Comparison of ENCODE assay signal across 22 cellular contexts in the genomic region with DNA sequence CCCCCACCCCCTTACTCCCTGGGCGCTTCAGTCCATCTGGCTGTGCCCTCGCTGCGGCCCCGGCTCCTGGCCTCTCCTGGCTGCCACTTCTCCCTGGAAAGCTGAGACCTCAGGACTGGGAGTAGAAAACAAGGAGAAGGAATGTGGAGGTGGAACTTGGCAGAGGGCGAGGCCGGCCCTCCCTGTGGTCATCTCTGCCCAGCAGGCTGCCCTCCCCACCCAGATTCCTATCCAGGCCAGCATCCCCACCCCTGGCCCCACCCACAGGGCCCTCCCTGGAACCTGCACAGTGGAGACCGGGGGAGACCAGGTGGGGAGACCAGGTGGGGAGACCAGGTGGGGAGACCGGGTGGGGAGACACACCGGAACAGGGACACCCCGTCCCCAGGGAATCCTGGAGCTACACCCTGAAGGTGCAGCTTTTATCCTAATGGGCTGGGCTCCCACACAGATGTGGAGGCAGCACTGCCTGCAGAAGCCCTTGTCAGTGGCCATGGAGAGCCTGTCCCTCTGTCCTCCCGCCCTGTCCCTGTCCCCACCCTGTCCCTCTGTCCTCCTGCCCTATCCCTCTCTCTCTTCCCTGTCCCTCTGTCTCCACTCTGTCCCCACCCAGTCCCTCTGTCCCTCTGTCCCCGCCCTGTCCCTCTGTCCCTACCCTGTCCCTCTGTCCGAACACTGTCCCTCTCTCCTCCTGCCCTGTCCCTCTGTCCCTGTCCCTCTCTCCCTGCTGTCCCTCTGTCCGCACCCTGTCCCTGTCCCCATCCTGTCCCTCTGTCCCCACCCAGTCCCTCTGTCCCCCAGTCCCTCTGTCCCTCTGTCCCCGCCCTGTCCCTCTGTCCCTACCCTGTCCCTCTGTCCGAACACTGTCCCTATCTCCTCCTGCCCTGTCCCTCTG.
DNase-seq lines count a peak whose midpoint lies in the region; ATAC-seq and FAIRE-seq lines count a peak whose summit lies in the region.
"Had no signal": no experiment of that assay in that cellular context is flagged by ENCODE, and none has a peak within 500 bp of the region (broad histone marks: within the 10 kb centered on the region; RNA-seq: fewer than 3 reads in every experiment).

No MANE protein-coding gene starts in this region.

- H3K9ac ChIP-seq in BLaER1 = no peak overlapping the region

- FAIRE-seq in small intestine (lab: Jason Lieb, UNC) = no peak
- FAIRE-seq: GM12892 had no signal

- ATAC-seq in GM19035 (IDR thresholded peaks at IDR 0.05; ENCODE audit: unreplicated experiment) (no peak), HG02571 (IDR thresholded peaks at IDR 0.05; ENCODE audit: unreplicated experiment) (no peak), GM19467 (IDR thresholded peaks at IDR 0.05; ENCODE audit: unreplicated experiment) (no peak)
- ATAC-seq: heart left ventricle, right lobe of liver, T-helper 17 cell had no signal

- peaks cover 57% of the 10 kb centered on the region for H3K4me1 ChIP-seq in BLaER1
- no peaks in the 10 kb centered on the region for H3K4me1 ChIP-seq in small intestine (ENCODE audit: control insufficient read depth in 2 of 2, insufficient read depth in 1 of 2, low read depth in 1 of 2, low read length in 1 of 2)
- H3K4me1 ChIP-seq: adrenal gland, right lobe of liver had no signal

- H4K20me1 ChIP-seq in BLaER1 = peaks cover 50% of the 10 kb centered on the region

- H3K27me3 ChIP-seq in BLaER1 = no peaks in the 10 kb centered on the region; the same call in 1 of the 2 replicates
- no peaks in the 10 kb centered on the region for H3K27me3 ChIP-seq in small intestine (ENCODE audit: control insufficient read depth in 2 of 2, insufficient read depth in 2 of 2, low read length in 2 of 2)
- H3K27me3 ChIP-seq: adrenal gland, right lobe of liver had no signal

- 52 to 74% (median 62%) methylated on average over 14 to 16 of the region's 16 CpGs for WGBS in small intestine, 3 donors

- H3K4me3 ChIP-seq in BLaER1 (no peak overlapping the region), small intestine (ENCODE audit: low read depth in 1 of 2, low read length in 2 of 2) (no peak overlapping the region)
- H3K4me3 ChIP-seq: adrenal gland, heart left ventricle, right lobe of liver had no signal

- H3K4me2 ChIP-seq in BLaER1 = peak overlapping the region; percentile 41; the same call in 1 of the 2 replicates

- DNase-seq in HS-27A (ENCODE audit: low read depth) (peak; percentile 27), amniotic epithelial cell (ENCODE audit: low read depth) (peak; percentile 39), mesenteric fat pad (ENCODE audit: low spot score) (peak; percentile 76), small intestine (no peak)
- DNase-seq: activated B cell treated with CpG ODN at 0.5 μM for 24 hours; activated CD8-positive, alpha-beta memory T cell treated with anti-CD3 and anti-CD28 coated beads for 24 hours; adrenal gland; central memory CD4-positive, alpha-beta T cell; COR-L47; H7; NCI-H146; NCI-H2227 treated with DMSO at 0.1 percent for 48 hours; right lobe of liver; SHP77; stimulated activated CD4-positive, alpha-beta T cell treated with anti-CD3 and anti-CD28 coated beads, Interleukin-2, amount 100 ng/mL, for 48 hours; T-helper 17 cell had no signal

- H3K9me3 ChIP-seq in BLaER1 (no peaks in the 10 kb centered on the region), small intestine (ENCODE audit: control insufficient read depth, low read depth) (no peaks in the 10 kb centered on the region)
- H3K9me3 ChIP-seq: adrenal gland, right lobe of liver had no signal

- H3K27ac ChIP-seq in BLaER1 (no peak overlapping the region), small intestine (ENCODE audit: low read depth in 1 of 2, low read length in 1 of 2) (no peak overlapping the region)
- H3K27ac ChIP-seq: adrenal gland, heart left ventricle, right lobe of liver had no signal

- H3K36me3 ChIP-seq in BLaER1 (no peaks in the 10 kb centered on the region), small intestine (ENCODE audit: control insufficient read depth in 2 of 2, insufficient read depth in 2 of 2, low read length in 2 of 2) (no peaks in the 10 kb centered on the region)
- H3K36me3 ChIP-seq: adrenal gland, heart left ventricle, right lobe of liver had no signal
